ENCODE assay signal across 21 cellular contexts in the genomic region with DNA sequence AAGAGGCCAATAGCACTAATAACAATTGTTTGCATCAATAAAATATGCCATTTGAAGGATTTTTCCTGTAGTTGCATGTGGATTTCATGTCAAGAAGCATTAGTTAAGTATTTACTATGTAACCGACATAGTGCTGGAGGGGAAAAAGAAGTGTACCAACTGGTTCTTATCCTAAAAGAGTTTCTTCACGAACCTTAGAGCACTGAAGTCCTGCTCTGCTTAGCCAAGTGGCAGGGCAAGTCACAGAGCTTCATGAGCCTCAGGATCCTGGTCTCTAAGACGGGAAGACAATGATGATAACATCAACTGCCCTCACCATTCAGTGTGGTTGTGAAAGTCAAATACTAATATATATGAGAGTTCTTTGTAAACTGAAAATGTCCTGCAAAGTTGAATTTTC.
"Had no signal": no experiment of that assay in that cellular context is flagged by ENCODE, and none has a peak within 500 bp of the region (broad histone marks: within the 10 kb centered on the region; RNA-seq: fewer than 3 reads in every experiment).

No MANE protein-coding gene starts in this region.

- H3K27ac Mint-ChIP-seq: activated naive CD4-positive, alpha-beta T cell treated with anti-CD3 and anti-CD28 coated beads, Interleukin-2, amount 10 ng/mL, durations not matched to agents 7 days and 5 days; dendritic cell treated with granulocyte-macrophage colony-stimulating factor and Interleukin-4, amounts not matched to agents 40 ng/mL and 50 ng/mL, for 4 days; mesothelial cell of epicardium had no signal

- ATAC-seq: body of pancreas; esophagus mucosa; natural killer cell treated with Interleukin-12 subunit alpha and Interleukin-12 subunit beta and Interleukin-15 and Interleukin-18, amount 100 ng/mL, for 72 hours; pancreas; psoas muscle; stimulated activated naive CD8-positive, alpha-beta T cell treated with anti-CD3 and anti-CD28 coated beads, Interleukin-15, amount 100 ng/mL, for 72 hours had no signal

- H3K9me3 Mint-ChIP-seq: activated naive CD4-positive, alpha-beta T cell treated with anti-CD3 and anti-CD28 coated beads, Interleukin-2, amount 10 ng/mL, durations not matched to agents 7 days and 5 days; dendritic cell treated with granulocyte-macrophage colony-stimulating factor and Interleukin-4, amounts not matched to agents 40 ng/mL and 50 ng/mL, for 4 days; mesothelial cell of epicardium; natural killer cell treated with Interleukin-12 subunit alpha and Interleukin-12 subunit beta and Interleukin-15 and Interleukin-18, amount 100 ng/mL, for 72 hours; stimulated activated naive CD8-positive, alpha-beta T cell treated with anti-CD3 and anti-CD28 coated beads, Interleukin-15, amount 100 ng/mL, for 72 hours had no signal

- DNase-seq: activated CD4-positive, alpha-beta T cell treated with anti-CD3 and anti-CD28 coated beads, Interleukin-2, amount 50 U/mL, for 4 hours; activated CD8-positive, alpha-beta memory T cell treated with anti-CD3 and anti-CD28 coated beads, Interleukin-2, amount 50 U/mL, for 48 hours; activated effector memory CD4-positive, alpha-beta T cell treated with anti-CD3 and anti-CD28 coated beads, Interleukin-2, amount 50 U/mL, for 16 hours; activated naive CD4-positive, alpha-beta T cell treated with anti-CD3 and anti-CD28 coated beads, Interleukin-2, amount 10 ng/mL, durations not matched to agents 7 days and 5 days; activated T-cell treated with anti-CD3 and anti-CD28 coated beads, Interleukin-2, amount 50 U/mL, for 48 hours; body of pancreas; effector CD4-positive, alpha-beta T cell; foreskin melanocyte; left ventricle myocardium inferior; pancreas; psoas muscle; stimulated activated CD4-positive, alpha-beta T cell treated with anti-CD3 and anti-CD28 coated beads, Interleukin-4, amount 100 ng/mL, for 24 hours; stimulated activated naive CD8-positive, alpha-beta T cell treated with anti-CD3 and anti-CD28 coated beads, Interleukin-15, amount 100 ng/mL, for 72 hours; tibial artery had no signal

- H3K4me3 ChIP-seq: body of pancreas, cardiac muscle cell, left ventricle myocardium inferior, pancreas, psoas muscle, right atrium auricular region, tibial artery had no signal

- H3K9me3 ChIP-seq: body of pancreas, left ventricle myocardium inferior, pancreas, psoas muscle, right atrium auricular region, tibial artery had no signal

- H3K27me3 ChIP-seq: body of pancreas, cardiac muscle cell, pancreas, right atrium auricular region, tibial artery had no signal

- H3K27ac ChIP-seq: body of pancreas, cardiac muscle cell, left ventricle myocardium inferior, pancreas, psoas muscle, right atrium auricular region, tibial artery, WERI-Rb-1 had no signal

- H3K27me3 Mint-ChIP-seq: activated naive CD4-positive, alpha-beta T cell treated with anti-CD3 and anti-CD28 coated beads, Interleukin-2, amount 10 ng/mL, durations not matched to agents 7 days and 5 days; dendritic cell treated with granulocyte-macrophage colony-stimulating factor and Interleukin-4, amounts not matched to agents 40 ng/mL and 50 ng/mL, for 4 days; natural killer cell treated with Interleukin-12 subunit alpha and Interleukin-12 subunit beta and Interleukin-15 and Interleukin-18, amount 100 ng/mL, for 72 hours; stimulated activated naive CD8-positive, alpha-beta T cell treated with anti-CD3 and anti-CD28 coated beads, Interleukin-15, amount 100 ng/mL, for 72 hours had no signal

- H3K36me3 ChIP-seq: cardiac muscle cell, WERI-Rb-1 had no signal

- H3K4me3 Mint-ChIP-seq: activated naive CD4-positive, alpha-beta T cell treated with anti-CD3 and anti-CD28 coated beads, Interleukin-2, amount 10 ng/mL, durations not matched to agents 7 days and 5 days; dendritic cell treated with granulocyte-macrophage colony-stimulating factor and Interleukin-4, amounts not matched to agents 40 ng/mL and 50 ng/mL, for 4 days; mesothelial cell of epicardium; natural killer cell treated with Interleukin-12 subunit alpha and Interleukin-12 subunit beta and Interleukin-15 and Interleukin-18, amount 100 ng/mL, for 72 hours; stimulated activated naive CD8-positive, alpha-beta T cell treated with anti-CD3 and anti-CD28 coated beads, Interleukin-15, amount 100 ng/mL, for 72 hours had no signal

- H3K36me3 Mint-ChIP-seq: mesothelial cell of epicardium; natural killer cell treated with Interleukin-12 subunit alpha and Interleukin-12 subunit beta and Interleukin-15 and Interleukin-18, amount 100 ng/mL, for 72 hours had no signal

- H3K4me1 Mint-ChIP-seq: mesothelial cell of epicardium had no signal
